15 cellular contexts compared by ENCODE assay signal in the genomic region with DNA sequence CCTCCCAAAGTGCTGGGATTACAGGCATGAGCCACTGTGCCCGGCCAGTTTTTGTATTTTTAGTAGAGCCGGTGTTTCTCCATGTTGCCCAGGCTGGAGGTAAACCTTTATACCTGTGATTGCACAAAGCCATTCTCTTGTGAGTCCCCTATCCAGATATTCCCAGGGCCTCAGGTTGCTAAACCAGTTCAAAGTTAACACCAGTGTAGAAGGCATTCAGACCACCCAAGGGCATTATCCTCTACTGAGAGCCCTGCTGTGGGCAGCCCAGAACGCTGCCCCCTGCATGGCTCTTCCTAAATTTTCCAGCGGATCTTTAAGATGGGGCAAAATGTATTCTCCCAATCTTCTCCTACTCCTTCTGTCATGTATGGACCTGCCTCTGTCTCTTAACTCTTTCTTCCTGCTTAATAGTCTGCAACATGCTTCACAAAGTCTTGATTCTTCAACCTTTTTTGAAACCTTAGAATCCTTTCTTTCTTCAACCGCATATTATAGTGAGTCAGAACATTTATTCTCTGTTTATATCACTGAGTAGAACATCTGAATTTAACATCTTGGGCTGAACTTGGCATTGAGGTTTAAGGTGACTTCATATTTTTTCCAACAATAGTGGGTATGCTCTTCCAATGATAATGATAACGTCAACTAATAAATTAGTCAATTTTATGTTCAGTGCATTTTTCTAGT. TPM values are rescaled to one million over a fixed set of nuclear protein-coding genes. Genes with fewer than 3 reads are reported as not detected.
DNase-seq lines count a peak whose midpoint lies in the region; ATAC-seq, FAIRE-seq and TF ChIP-seq lines count a peak whose summit lies in the region.
"Had no signal": no experiment of that assay in that cellular context is flagged by ENCODE, and none has a peak within 500 bp of the region (broad histone marks: within the 10 kb centered on the region; RNA-seq: fewer than 3 reads in every experiment).

No MANE protein-coding gene starts in this region.

- H3K4me2 ChIP-seq in IMR-90 (ENCODE audit: low read depth, low read length) (no peak overlapping the region), mammary epithelial cell (ENCODE audit: insufficient read depth, low read depth, low read length) (peak overlapping the region; percentile 59), keratinocyte (ENCODE audit: control insufficient read depth, extremely low read depth, insufficient read depth, low read depth, low read length) (peak overlapping the region; percentile 90)
- H3K4me2 ChIP-seq: SK-N-SH had no signal

- peak; percentile 47 for DNase-seq in IMR-90
- peak; percentile 82 for DNase-seq in mammary epithelial cell
- peak; percentile 69 for DNase-seq in keratinocyte (ENCODE audit: low read depth, low spot score)
- DNase-seq in tibial artery = no peak
- no peak for DNase-seq in left lung
- DNase-seq: C1 segment of cervical spinal cord, cerebellar nuclear complex, DMS153, NCI-H1930, NCI-H526 treated with DMSO at 0.1 percent for 48 hours, SK-N-SH had no signal

- peak overlapping the region; percentile 34; the same call in 1 of the 2 replicates for H2AK5ac ChIP-seq in IMR-90 (ENCODE audit: low read depth, low read length)

- no peak overlapping the region for H4K91ac ChIP-seq in IMR-90 (ENCODE audit: insufficient read depth, low read depth, low read length)

- H3K9ac ChIP-seq in IMR-90 (ENCODE audit: low read depth, low read length) = no peak overlapping the region
- no peak overlapping the region for H3K9ac ChIP-seq in mammary epithelial cell (ENCODE audit: insufficient read depth, low read length)
- peak overlapping the region; percentile 58 for H3K9ac ChIP-seq in keratinocyte (ENCODE audit: control insufficient read depth, extremely low read depth, insufficient read depth, low read length)
- H3K9ac ChIP-seq: SK-N-SH had no signal

- H3K27me3 ChIP-seq in IMR-90 (ENCODE audit: control insufficient read depth, insufficient read depth, low read length) (no peaks in the 10 kb centered on the region), mammary epithelial cell (ENCODE audit: insufficient read depth, low read length) (no peaks in the 10 kb centered on the region), keratinocyte (ENCODE audit: control insufficient read depth, extremely low read depth, insufficient read depth, low read length) (no peaks in the 10 kb centered on the region), tibial artery (no peaks in the 10 kb centered on the region), left lung (no peaks in the 10 kb centered on the region)

- H2AK9ac ChIP-seq in IMR-90 (replicated peaks; ENCODE audit: low read depth, low read length, poor library complexity) = no peak overlapping the region

- no peak overlapping the region for H3K18ac ChIP-seq in IMR-90 (ENCODE audit: low read depth, low read length)

- H3K4ac ChIP-seq in IMR-90 (ENCODE audit: low read depth, low read length) = no peak overlapping the region

- H3K4me1 ChIP-seq in IMR-90 (ENCODE audit: control insufficient read depth, insufficient read depth, low read length) (peaks cover 14% of the 10 kb centered on the region), mammary epithelial cell (ENCODE audit: insufficient read depth, low read length) (peaks cover 50% of the 10 kb centered on the region), keratinocyte (ENCODE audit: control insufficient read depth, extremely low read depth, insufficient read depth, low read length) (peaks cover 66% of the 10 kb centered on the region), tibial artery (peaks cover 0 to 50% (median 23%) of the 10 kb centered on the region in 4 donors), left lung (peaks cover 0 to 45% of the 10 kb centered on the region in 2 donors)

- H4K5ac ChIP-seq in IMR-90 (ENCODE audit: low read depth, low read length) = no peak overlapping the region

- TF ChIP-seq POLR2A in IMR-90 (IDR thresholded peaks at IDR 0.05; ENCODE audit: low read depth, low read length) = no peak

- dilution Hi-C loops in IMR-90 (cut with HindIII; ENCODE audit: low sequenced_read_pairs, unreplicated experiment) (no loop called here), mammary epithelial cell (cut with HindIII; ENCODE audit: low sequenced_read_pairs) (no loop called here), keratinocyte (cut with MboI; ENCODE audit: extremely low pct_ligation_motif_present, low sequenced_read_pairs) (no loop called here)

- CTCF ChIA-PET in IMR-90 (lab: Yijun Ruan, JAX) (no interaction called here), mammary epithelial cell (lab: Charles Lee; ENCODE audit: low non-redundant PET) (no interaction called here)

- POLR2A ChIA-PET in IMR-90 (lab: Charles Lee; ENCODE audit: unreplicated experiment) = no interaction called here

- no peak overlapping the region for H2BK5ac ChIP-seq in IMR-90 (ENCODE audit: low read depth, low read length, poor library complexity, severe bottlenecking)

- no peak overlapping the region for H3K4me3 ChIP-seq in IMR-90 (ENCODE audit: insufficient read depth, low read depth, low read length)
- no peak overlapping the region for H3K4me3 ChIP-seq in mammary epithelial cell (replicated peaks in 1 of 3; ENCODE audit: insufficient read depth in 1 of 3, low read depth in 2 of 3, low read length in 3 of 3)
- H3K4me3 ChIP-seq in keratinocyte (ENCODE audit: control insufficient read depth in 2 of 3, extremely low read depth in 1 of 3, insufficient read depth in 2 of 3, low read depth in 1 of 3, low read length in 3 of 3) = peak overlapping the region in 2 of 3 experiments; percentile 42 to 59
- H3K4me3 ChIP-seq in tibial artery = no peak overlapping the region
- H3K4me3 ChIP-seq in left lung = no peak overlapping the region

- no peak for TF ChIP-seq CTCF in IMR-90 (conservative IDR thresholded peaks at IDR 0.05; ENCODE audit: low read depth, low read length)
- no peak for TF ChIP-seq CTCF in mammary epithelial cell (conservative IDR thresholded peaks at IDR 0.05 in 1 of 2, IDR thresholded peaks at IDR 0.05 in 1 of 2; ENCODE audit: extremely low read depth in 1 of 2, insufficient read depth in 1 of 2, low read depth in 1 of 2, low read length in 2 of 2)
- TF ChIP-seq CTCF in keratinocyte (optimal IDR thresholded peaks at IDR 0.05 in 1 of 3, IDR thresholded peaks at IDR 0.05 in 1 of 3, conservative IDR thresholded peaks at IDR 0.05 in 1 of 3; ENCODE audit: extremely low read depth in 1 of 3, insufficient read depth in 2 of 3, low read length in 3 of 3) = no peak
- TF ChIP-seq CTCF in tibial artery (IDR thresholded peaks at IDR 0.05) = no peak
- TF ChIP-seq CTCF in left lung (IDR thresholded peaks at IDR 0.05) = no peak

- no peak overlapping the region for H4K8ac ChIP-seq in IMR-90 (ENCODE audit: low read depth in 2 of 2, low read length in 2 of 2)

- H3K9me1 ChIP-seq in IMR-90 (ENCODE audit: insufficient read depth, low read length) (peaks cover 16% of the 10 kb centered on the region), keratinocyte (ENCODE audit: control insufficient read depth, extremely low read depth, insufficient read depth, low read length) (no peaks in the 10 kb centered on the region)

- no peak overlapping the region for H2AFZ ChIP-seq in IMR-90 (replicated peaks; ENCODE audit: low read length, poor library complexity)
- peak overlapping the region; percentile 36 for H2AFZ ChIP-seq in mammary epithelial cell (ENCODE audit: low read depth, low read length)
- peak overlapping the region; percentile 36 for H2AFZ ChIP-seq in keratinocyte (ENCODE audit: control insufficient read depth, low read length)

- no peak overlapping the region for H2BK20ac ChIP-seq in IMR-90 (ENCODE audit: low read depth, low read length)

- intact Hi-C loops in IMR-90 (cut with micrococcal nuclease) (no loop called here), mammary epithelial cell (cut with micrococcal nuclease) (no loop called here), tibial artery (cut with DNase I; ENCODE audit: low total_unique reads) (no loop called here), left lung (cut with DNase I) (no loop called here)

- 87% methylated on average over 3 of the region's 6 CpGs; no CpG with 5 or more reads in 1 of the 2 experiments for WGBS in IMR-90 (ENCODE audit: extremely low coverage in 2 of 2, insufficient read length in 1 of 2), 2 experiments
- WGBS in mammary epithelial cell (ENCODE audit: low coverage, missing lambda C conversion rate) = 14% methylated on average over 5 of the region's 6 CpGs

- H3K36me3 ChIP-seq in IMR-90 (ENCODE audit: control insufficient read depth, insufficient read depth, low read length) (no peaks in the 10 kb centered on the region; the same call in 1 of the 2 replicates), mammary epithelial cell (ENCODE audit: insufficient read depth, low read length) (no peaks in the 10 kb centered on the region), keratinocyte (ENCODE audit: control insufficient read depth in 2 of 2, extremely low read depth in 1 of 2, insufficient read depth in 2 of 2, low read length in 2 of 2) (peaks cover 0 to 7% of the 10 kb centered on the region in 2 experiments), tibial artery (peaks cover 0 to 10% (median 0%) of the 10 kb centered on the region in 3 donors), left lung (no peaks in the 10 kb centered on the region)

- 0 out of 2 replicates have a peak overlapping the region, but pooled peaks have one; percentile 49 for H3K14ac ChIP-seq in IMR-90 (replicated peaks; ENCODE audit: low read depth, low read length)

- H2BK15ac ChIP-seq in IMR-90 (ENCODE audit: low read depth, low read length) = peak overlapping the region; percentile 10; the same call in 1 of the 3 replicates

- H2BK120ac ChIP-seq in IMR-90 (ENCODE audit: low read depth, low read length) = no peak overlapping the region

- no peaks in the 10 kb centered on the region for H3K9me3 ChIP-seq in IMR-90 (ENCODE audit: control insufficient read depth, insufficient read depth, low read length)
- H3K9me3 ChIP-seq in mammary epithelial cell (replicated peaks; ENCODE audit: insufficient read depth, low read length) = no peaks in the 10 kb centered on the region
- H3K9me3 ChIP-seq in keratinocyte (ENCODE audit: control insufficient read depth, low read depth, low read length) = no peaks in the 10 kb centered on the region
- H3K9me3 ChIP-seq in tibial artery = no peaks in the 10 kb centered on the region
- H3K9me3 ChIP-seq in left lung = no peaks in the 10 kb centered on the region
- H3K9me3 ChIP-seq: SK-N-SH had no signal

- no peak for ATAC-seq in IMR-90 (ENCODE audit: low read depth)
- no peak for ATAC-seq in HG03139 (IDR thresholded peaks at IDR 0.05; ENCODE audit: unreplicated experiment)
- ATAC-seq in left lung = no peak
- no peak for ATAC-seq in HG03175 (IDR thresholded peaks at IDR 0.05; ENCODE audit: unreplicated experiment)
- ATAC-seq: sciatic nerve had no signal

- peaks cover 12% of the 10 kb centered on the region; the same call in 1 of the 2 replicates for H4K20me1 ChIP-seq in IMR-90 (ENCODE audit: insufficient read depth, low read length)
- H4K20me1 ChIP-seq in mammary epithelial cell (ENCODE audit: insufficient read depth, low read length) = no peaks in the 10 kb centered on the region
- H4K20me1 ChIP-seq in keratinocyte (ENCODE audit: control insufficient read depth, extremely low read depth, insufficient read depth, low read length) = no peaks in the 10 kb centered on the region

- peak; percentile 73 for FAIRE-seq in keratinocyte (lab: Jason Lieb, UNC)
- FAIRE-seq: endometrium had no signal

- no peak for TF ChIP-seq RAD21 in IMR-90 (IDR thresholded peaks at IDR 0.05; ENCODE audit: low read length)

- H3K27ac ChIP-seq in IMR-90 (ENCODE audit: insufficient read depth, low read length) (no peak overlapping the region), mammary epithelial cell (ENCODE audit: insufficient read depth, low read depth, low read length) (peak overlapping the region; percentile 70), keratinocyte (ENCODE audit: control insufficient read depth, insufficient read depth, low read length) (peak overlapping the region; percentile 91), tibial artery (peak overlapping the region; percentile 13 to 27), left lung (no peak overlapping the region)

- no peak overlapping the region for H3K56ac ChIP-seq in IMR-90 (ENCODE audit: extremely low read depth, insufficient read depth, low read length)

- H3K79me2 ChIP-seq in mammary epithelial cell (ENCODE audit: insufficient read depth, low read length) (peaks cover 64% of the 10 kb centered on the region), keratinocyte (ENCODE audit: control insufficient read depth, insufficient read depth, low read length) (peaks cover 22% of the 10 kb centered on the region)

- no peak overlapping the region for H3K23ac ChIP-seq in IMR-90 (ENCODE audit: low read depth, low read length)

- H3K79me1 ChIP-seq in IMR-90 (ENCODE audit: low read depth in 1 of 2, low read length in 2 of 2) = peaks cover 40 to 72% of the 10 kb centered on the region in 2 experiments; a peak in 3 of 4 replicates

- BruUV-seq in IMR-90 (replicated peaks; lab: Mats Ljungman, UMichigan) = no TSS peak
- no TSS peak for BruUV-seq in mammary epithelial cell (replicated peaks; lab: Mats Ljungman, UMichigan)

- in situ Hi-C loops in IMR-90 (cut with MboI; ENCODE audit: low sequenced_read_pairs) (no loop called here), mammary epithelial cell (cut with MboI; ENCODE audit: low sequenced_read_pairs in 2 of 2) (no loop called here)

RNA-seq across cellular contexts. Expression of a gene that starts 36.0 kb away (rescaled TPM):
- total RNA-seq in IMR-90 (2012; rRNA removed) = 39.3 and 41.9 TPM in 2 replicates
- polyA plus RNA-seq in IMR-90 (2012; rRNA removed) = 24.6 and 26.5 TPM in 2 replicates
- polyA plus RNA-seq in IMR-90 (2012; cell fraction: cytosol; rRNA removed) = 13.6 and 17.6 TPM in 2 replicates
- polyA plus RNA-seq in IMR-90 (2012; cell fraction: nucleus; rRNA removed; ENCODE audit: low replicate concordance) = 28.2 and 61.0 TPM in 2 replicates
- total RNA-seq in mammary epithelial cell = 10 to 100 TPM; 34.7 to 47.2 TPM
- polyA plus RNA-seq in mammary epithelial cell = 17.4 TPM
- polyA minus RNA-seq in mammary epithelial cell = 114 TPM
- 8.7 to 22.3 TPM (median 14.3 TPM) in 3 replicates for polyA plus RNA-seq in keratinocyte
- 25.2 TPM for polyA plus RNA-seq in keratinocyte (2011; ENCODE audit: low read depth)
- 15.1 and 15.4 TPM in 2 replicates for polyA plus RNA-seq in keratinocyte (2011; cell fraction: cytosol; rRNA removed)
- polyA plus RNA-seq in keratinocyte (2011; cell fraction: nucleus; rRNA removed) = 37.0 and 44.8 TPM in 2 replicates
- polyA plus RNA-seq in keratinocyte (2012; ENCODE audit: low replicate concordance) = 15.7 and 24.8 TPM in 2 replicates
- 21.1 to 31.5 TPM (median 30.3 TPM) in 3 replicates for polyA minus RNA-seq in keratinocyte
- polyA minus RNA-seq in keratinocyte (2011; cell fraction: cytosol; rRNA and poly(A)+ RNA removed) = 17.1 TPM
- polyA minus RNA-seq in keratinocyte (2011; cell fraction: nucleus; rRNA and poly(A)+ RNA removed) = 24.5 and 54.1 TPM in 2 replicates
- 10 to 100 TPM; 38.0 to 44.0 TPM for total RNA-seq in left lung

Comparison
In these comparisons a context has a peak if more than half of its experiments do, and no peak if none do; other contexts are left out.
1. DNase-seq: peak in IMR-90 (single experiment), mammary epithelial cell (single experiment) and keratinocyte (single experiment); none in tibial artery (0 of 2) and left lung (0 of 2).
2. H3K27ac ChIP-seq: peak in mammary epithelial cell (single experiment), keratinocyte (single experiment) and tibial artery (2 of 2); none in IMR-90 (single experiment) and left lung (0 of 2).
3. H3K4me3 ChIP-seq: peak in keratinocyte (2 of 3); none in IMR-90 (single experiment), mammary epithelial cell (0 of 3), tibial artery (0 of 2) and left lung (0 of 2).